In genomic region chr2:240899468-240899865, GRCh38 we compare ENCODE assay signal across 18 cellular contexts. TPM values are rescaled to one million over a fixed set of nuclear protein-coding genes. Genes with fewer than 3 reads are reported as not detected.
DNase-seq lines count a peak whose midpoint lies in the region; ATAC-seq and TF ChIP-seq lines count a peak whose summit lies in the region.
"Had no signal": no experiment of that assay in that cellular context is flagged by ENCODE, and none has a peak within 500 bp of the region (broad histone marks: within the 10 kb centered on the region; RNA-seq: fewer than 3 reads in every experiment).

No MANE protein-coding gene starts in this region.

- H3K27ac ChIP-seq in C4-2B (peak overlapping the region; percentile 76), esophagus squamous epithelium (peak overlapping the region in 3 of 4 donors; percentile 92), right cardiac atrium (ENCODE audit: low read length) (no peak overlapping the region), spleen (peak overlapping the region in 6 of 8 donors; percentile 70 to 88 (median 80))
- H3K27ac ChIP-seq: A549 had no signal

- ATAC-seq in right cardiac atrium, result no peak
- ATAC-seq in HG03442 (IDR thresholded peaks at IDR 0.05; ENCODE audit: unreplicated experiment), result no peak
- ATAC-seq: GM12878, GM23338 had no signal

- no peaks in the 10 kb centered on the region for H3K9me3 ChIP-seq in esophagus squamous epithelium
- H3K9me3 ChIP-seq in right cardiac atrium (ENCODE audit: control insufficient read depth, low read length), result no peaks in the 10 kb centered on the region
- H3K9me3 ChIP-seq in spleen, result no peaks in the 10 kb centered on the region
- H3K9me3 ChIP-seq: A549, BE2C had no signal

- TF ChIP-seq POLR2A in esophagus squamous epithelium (IDR thresholded peaks at IDR 0.05) (no peak), spleen (IDR thresholded peaks at IDR 0.05) (no peak)

- H3K4me1 ChIP-seq in esophagus squamous epithelium (peaks cover 19 to 53% (median 27%) of the 10 kb centered on the region in 3 donors), right cardiac atrium (ENCODE audit: control insufficient read depth, insufficient read depth, low read length) (no peaks in the 10 kb centered on the region), spleen (peaks cover 0 to 61% (median 21%) of the 10 kb centered on the region in 6 donors)
- H3K4me1 ChIP-seq: BE2C had no signal

- TF ChIP-seq CTCF in C4-2B (conservative IDR thresholded peaks at IDR 0.05) (no peak), esophagus squamous epithelium (IDR thresholded peaks at IDR 0.05) (no peak), spleen (IDR thresholded peaks at IDR 0.05 in 8 of 11, conservative IDR thresholded peaks at IDR 0.05 in 3 of 11) (no peak)

- no peaks in the 10 kb centered on the region for H3K36me3 ChIP-seq in esophagus squamous epithelium
- no peaks in the 10 kb centered on the region for H3K36me3 ChIP-seq in spleen
- H3K36me3 ChIP-seq: BE2C had no signal

- WGBS in esophagus squamous epithelium, 2 donors, result 78 to 90% methylated on average over 2 to 8 of the region's 19 CpGs
- 89% methylated on average over 19 of the region's 19 CpGs for WGBS in right cardiac atrium
- whole genome bisulfite sequencing in spleen, 5 donors, result 81 to 91% (median 85%) methylated on average over 9 to 19 of the region's 19 CpGs

- intact Hi-C loops in esophagus squamous epithelium (cut with DNase I), result no loop called here
- intact Hi-C loops in right cardiac atrium (cut with DNase I), result no loop called here
- intact Hi-C loops in spleen (cut with DNase I; ENCODE audit: low total_unique reads), result no loop called here

- DNase-seq in esophagus squamous epithelium (lab: John Stamatoyannopoulos, UW) (no peak), right cardiac atrium (peak in 2 of 3 donors; percentile 30 to 39), spleen (no peak), NCI-H1694 treated with DMSO at 0.1 percent for 48 hours (lab: John Stamatoyannopoulos, UW) (no peak), GDM1 (lab: John Stamatoyannopoulos, UW) (no peak)
- DNase-seq: BE2C; Calu3; CD4-positive, CD25-positive, alpha-beta regulatory T cell; DMS 273 treated with DMSO at 0.1 percent for 48 hours; H7; IMR-90 had no signal

- no peak overlapping the region for H3K4me3 ChIP-seq in esophagus squamous epithelium
- H3K4me3 ChIP-seq in right cardiac atrium (ENCODE audit: low read length), result no peak overlapping the region
- no peak overlapping the region for H3K4me3 ChIP-seq in spleen
- H3K4me3 ChIP-seq: A549, GM12878, GM23338 had no signal

- H3K27me3 ChIP-seq in esophagus squamous epithelium, result peaks cover 0 to 3% (median 0%) of the 10 kb centered on the region in 4 donors
- H3K27me3 ChIP-seq in right cardiac atrium (ENCODE audit: control insufficient read depth, insufficient read depth), result no peaks in the 10 kb centered on the region
- H3K27me3 ChIP-seq in spleen (replicated peaks in 1 of 7), result no peaks in the 10 kb centered on the region
- H3K27me3 ChIP-seq: BE2C had no signal

RNA-seq across cellular contexts. Expression of gene MAB21L4, which starts 3.5 kb away (rescaled TPM):
- total RNA-seq in esophagus squamous epithelium, result 100 to 1,000 TPM; 105 to 440 (median 163) TPM
- total RNA-seq in right cardiac atrium, result not detected
- not detected for polyA plus RNA-seq in right cardiac atrium
- total RNA-seq in spleen, result under 1 TPM in 2 of 7 donors, not detected in 5; 0.33 to 0.70 TPM
- under 1 TPM in 2 of 3 donors, not detected in 1; 0.04 to 0.13 TPM for polyA plus RNA-seq in spleen
- total RNA-seq: CD4-positive, CD25-positive, alpha-beta regulatory T cell; Daoy; GM12878; GM23338; H7; IMR-90 had no signal
- polyA plus RNA-seq: A549; AG04450; CD4-positive, CD25-positive, alpha-beta regulatory T cell; GM23338; IMR-90 had no signal

RNA-seq across cellular contexts. Expression of gene CROCC2, which starts 6.7 kb away (rescaled TPM):
- total RNA-seq in esophagus squamous epithelium (not detected), right cardiac atrium (under 1 TPM in 1 of 4 donors, not detected in 3; 0.03 TPM), spleen (1 to 10 TPM in 4 of 7 donors, under 1 TPM in 3; 0.29 to 3.6 (median 1.1) TPM)
- polyA plus RNA-seq in right cardiac atrium (not detected), spleen (under 1 TPM; 0.04 to 0.74 (median 0.17) TPM)
- total RNA-seq: Calu3; CD4-positive, CD25-positive, alpha-beta regulatory T cell; Daoy; GM12878; GM23338; IMR-90 had no signal
- polyA plus RNA-seq: A549; AG04450; CD4-positive, CD25-positive, alpha-beta regulatory T cell; GM12878; GM23338; IMR-90 had no signal

RNA-seq across cellular contexts. Expression of gene AGXT, which starts 30.8 kb away (rescaled TPM):
- not detected for total RNA-seq in esophagus squamous epithelium
- not detected for total RNA-seq in right cardiac atrium
- 0.14 TPM for polyA plus RNA-seq in right cardiac atrium
- total RNA-seq in spleen, result 1 to 10 TPM in 5 of 7 donors, under 1 TPM in 1, not detected in 1; 0.70 to 4.5 (median 3.8) TPM
- polyA plus RNA-seq in spleen, result 1 to 10 TPM in 2 of 3 donors, under 1 TPM in 1; 0.61 to 1.5 (median 1.2) TPM
- total RNA-seq: Calu3; CD4-positive, CD25-positive, alpha-beta regulatory T cell; Daoy; GM23338; H7; IMR-90 had no signal
- polyA plus RNA-seq: A549; AG04450; CD4-positive, CD25-positive, alpha-beta regulatory T cell; GM12878; GM23338; IMR-90 had no signal

Comparison
In these comparisons a context has a peak if more than half of its experiments do, and no peak if none do; other contexts are left out.
1. DNase-seq: peak in right cardiac atrium (2 of 3); none in esophagus squamous epithelium (single experiment), spleen (single experiment), NCI-H1694 treated with DMSO at 0.1 percent for 48 hours (single experiment) and GDM1 (single experiment).
2. RNA of gene MAB21L4, which starts 3.5 kb away (total RNA-seq): 105 to 440 TPM in esophagus squamous epithelium; 0.33 to 0.70 TPM in spleen and not detected in right cardiac atrium; every median in the first group is over 10 times any median in the second.